In genomic region chr2:172172513-172173217, GRCh38 we compare ENCODE assay signal across 8 cellular contexts.
DNase-seq lines count a peak whose midpoint lies in the region; ATAC-seq and TF ChIP-seq lines count a peak whose summit lies in the region.

No MANE protein-coding gene starts in this region.

- ATAC-seq in CD4-positive, alpha-beta T cell (ENCODE audit: poor library complexity), result peak; percentile 96
- peak; percentile 94 to 97 for ATAC-seq in natural killer cell treated with Interleukin-12 subunit alpha and Interleukin-12 subunit beta and Interleukin-15 and Interleukin-18, amount 100 ng/mL, for 72 hours
- peak; percentile 96 for ATAC-seq in stimulated activated naive B cell treated with anti-CD40 and anti-IgM and Interleukin-4, amounts not matched to agents 10 μg/mL and 1 μg/mL and 100 μg/mL, for 72 hours (replicated peaks)
- ATAC-seq in HG03378 (IDR thresholded peaks at IDR 0.05; ENCODE audit: unreplicated experiment), result no peak

- no peaks in the 10 kb centered on the region for H3K9me3 ChIP-seq in CD4-positive, alpha-beta T cell (ENCODE audit: control insufficient read depth, low read length)

- no peaks in the 10 kb centered on the region for H3K4me1 Mint-ChIP-seq in CD4-positive, alpha-beta T cell (ENCODE audit: low read depth)
- H3K4me1 Mint-ChIP-seq in natural killer cell treated with Interleukin-12 subunit alpha and Interleukin-12 subunit beta and Interleukin-15 and Interleukin-18, amount 100 ng/mL, for 72 hours (ENCODE audit: low read depth in 2 of 2), result peaks cover 3 to 7% of the 10 kb centered on the region in 2 donors
- peaks cover 0 to 3% of the 10 kb centered on the region in 2 donors for H3K4me1 Mint-ChIP-seq in stimulated activated naive B cell treated with anti-CD40 and anti-IgM and Interleukin-4, amounts not matched to agents 10 μg/mL and 1 μg/mL and 100 μg/mL, for 72 hours

- CTCF ChIA-PET in CD4-positive, alpha-beta T cell (lab: Charles Lee), result interaction anchor here (0.6 to 2.0 kb wide), 5 partner anchors 289 to 539 kb away, joined by 3 to 12 read pairs (median 6); no protein-coding TSS in a partner anchor

- DNase-seq in CD4-positive, alpha-beta T cell, result peak in 9 of 10 experiments; percentile 45 to 74 (median 57)
- peak; percentile 54 to 78 for DNase-seq in HL-60 (ENCODE audit: low read depth in 1 of 2, low spot score in 1 of 2)
- DNase-seq in RPMI7951 (ENCODE audit: low read depth), result peak; percentile 60
- peak; percentile 85 for DNase-seq in activated effector memory CD4-positive, alpha-beta T cell treated with anti-CD3 and anti-CD28 coated beads, Interleukin-2, amount 50 U/mL, for 16 hours
- peak; percentile 48 to 86 for DNase-seq in foreskin fibroblast
- DNase-seq in natural killer cell treated with Interleukin-12 subunit alpha and Interleukin-12 subunit beta and Interleukin-15 and Interleukin-18, amount 100 ng/mL, for 72 hours (ENCODE audit: low spot score), result peak; percentile 74
- peak; percentile 30 for DNase-seq in stimulated activated naive B cell treated with anti-CD40 and anti-IgM and Interleukin-4, amounts not matched to agents 10 μg/mL and 1 μg/mL and 100 μg/mL, for 72 hours

- no peaks in the 10 kb centered on the region for H3K9me3 Mint-ChIP-seq in CD4-positive, alpha-beta T cell
- H3K9me3 Mint-ChIP-seq in natural killer cell treated with Interleukin-12 subunit alpha and Interleukin-12 subunit beta and Interleukin-15 and Interleukin-18, amount 100 ng/mL, for 72 hours, result no peaks in the 10 kb centered on the region
- peaks cover 5 to 6% of the 10 kb centered on the region in 2 donors for H3K9me3 Mint-ChIP-seq in stimulated activated naive B cell treated with anti-CD40 and anti-IgM and Interleukin-4, amounts not matched to agents 10 μg/mL and 1 μg/mL and 100 μg/mL, for 72 hours

- H3K4me3 Mint-ChIP-seq in CD4-positive, alpha-beta T cell, result peak overlapping the region; percentile 74
- peak overlapping the region; percentile 67 for H3K4me3 Mint-ChIP-seq in natural killer cell treated with Interleukin-12 subunit alpha and Interleukin-12 subunit beta and Interleukin-15 and Interleukin-18, amount 100 ng/mL, for 72 hours
- H3K4me3 Mint-ChIP-seq in stimulated activated naive B cell treated with anti-CD40 and anti-IgM and Interleukin-4, amounts not matched to agents 10 μg/mL and 1 μg/mL and 100 μg/mL, for 72 hours, result peak overlapping the region; percentile 69 to 83

- peak; percentile 64 for TF ChIP-seq CTCF in CD4-positive, alpha-beta T cell (IDR thresholded peaks at IDR 0.05)
- TF ChIP-seq CTCF in HL-60 (IDR thresholded peaks at IDR 0.05; ENCODE audit: insufficient read depth, low read length) (peak; percentile 25), foreskin fibroblast (IDR thresholded peaks at IDR 0.05; ENCODE audit: low read depth, low read length) (peak; percentile 77)

- H3K36me3 Mint-ChIP-seq in CD4-positive, alpha-beta T cell (ENCODE audit: low read depth), result no peaks in the 10 kb centered on the region
- no peaks in the 10 kb centered on the region for H3K36me3 Mint-ChIP-seq in natural killer cell treated with Interleukin-12 subunit alpha and Interleukin-12 subunit beta and Interleukin-15 and Interleukin-18, amount 100 ng/mL, for 72 hours
- no peaks in the 10 kb centered on the region for H3K36me3 Mint-ChIP-seq in stimulated activated naive B cell treated with anti-CD40 and anti-IgM and Interleukin-4, amounts not matched to agents 10 μg/mL and 1 μg/mL and 100 μg/mL, for 72 hours

- peak overlapping the region; percentile 58 for H3K4me3 ChIP-seq in HL-60 (replicated peaks; ENCODE audit: insufficient read depth, low read length)
- peak overlapping the region; percentile 68 to 69 for H3K4me3 ChIP-seq in foreskin fibroblast (ENCODE audit: low read depth in 1 of 2, low read length in 2 of 2)

- POLR2A ChIA-PET in CD4-positive, alpha-beta T cell (lab: Charles Lee), result interaction anchor here (4.3 kb wide), 1 partner anchor 289 kb away, joined by 22 read pairs; no protein-coding TSS in a partner anchor

- H3K27ac ChIP-seq in CD4-positive, alpha-beta T cell (ENCODE audit: low read depth, low read length), result no peak overlapping the region
- peak overlapping the region; percentile 73 for H3K27ac ChIP-seq in HL-60 (replicated peaks)

- intact Hi-C loops in CD4-positive, alpha-beta T cell (cut with DNase I, micrococcal nuclease), result loop anchor here (1.0 to 10.0 kb wide), 7 partner anchors 290 to 760 kb away; no protein-coding TSS in a partner anchor

- no peaks in the 10 kb centered on the region for H3K27me3 Mint-ChIP-seq in CD4-positive, alpha-beta T cell
- H3K27me3 Mint-ChIP-seq in natural killer cell treated with Interleukin-12 subunit alpha and Interleukin-12 subunit beta and Interleukin-15 and Interleukin-18, amount 100 ng/mL, for 72 hours, result peaks cover 4 to 11% of the 10 kb centered on the region in 2 donors
- peaks cover 29 to 41% of the 10 kb centered on the region in 2 donors for H3K27me3 Mint-ChIP-seq in stimulated activated naive B cell treated with anti-CD40 and anti-IgM and Interleukin-4, amounts not matched to agents 10 μg/mL and 1 μg/mL and 100 μg/mL, for 72 hours

- no peaks in the 10 kb centered on the region for H3K27me3 ChIP-seq in CD4-positive, alpha-beta T cell (ENCODE audit: control insufficient read depth, insufficient read depth, low read length)
- no peaks in the 10 kb centered on the region for H3K27me3 ChIP-seq in HL-60 (ENCODE audit: insufficient read depth, poor library complexity, severe bottlenecking)

- H3K27ac Mint-ChIP-seq in CD4-positive, alpha-beta T cell, result no peak overlapping the region
- H3K27ac Mint-ChIP-seq in natural killer cell treated with Interleukin-12 subunit alpha and Interleukin-12 subunit beta and Interleukin-15 and Interleukin-18, amount 100 ng/mL, for 72 hours, result no peak overlapping the region
- no peak overlapping the region for H3K27ac Mint-ChIP-seq in stimulated activated naive B cell treated with anti-CD40 and anti-IgM and Interleukin-4, amounts not matched to agents 10 μg/mL and 1 μg/mL and 100 μg/mL, for 72 hours

Comparison
In these comparisons a context has a peak if more than half of its experiments do, and no peak if none do; other contexts are left out.
1. DNase-seq: peak in every context shown above with its lines; median percentile 85 in activated effector memory CD4-positive, alpha-beta T cell treated with anti-CD3 and anti-CD28 coated beads, Interleukin-2, amount 50 U/mL, for 16 hours; 74 in natural killer cell treated with Interleukin-12 subunit alpha and Interleukin-12 subunit beta and Interleukin-15 and Interleukin-18, amount 100 ng/mL, for 72 hours; 67 in foreskin fibroblast; 66 in HL-60; 60 in RPMI7951; 57 in CD4-positive, alpha-beta T cell; 30 in stimulated activated naive B cell treated with anti-CD40 and anti-IgM and Interleukin-4, amounts not matched to agents 10 μg/mL and 1 μg/mL and 100 μg/mL, for 72 hours.
2. CTCF ChIP-seq: peak in every context shown above with its lines; median percentile 77 in foreskin fibroblast; 64 in CD4-positive, alpha-beta T cell; 25 in HL-60.